In genomic region chr13:96880419-96880818, GRCh38 we compare ENCODE assay signal across 24 cellular contexts.
"Had no signal": no experiment of that assay in that cellular context is flagged by ENCODE, and none has a peak within 500 bp of the region (broad histone marks: within the 10 kb centered on the region; RNA-seq: fewer than 3 reads in every experiment).

No MANE protein-coding gene starts in this region.

- H3K27ac ChIP-seq: stomach, suprapubic skin, testis, thoracic aorta, thyroid gland, tibial artery, tibial nerve, transverse colon, upper lobe of left lung, upper lobe of right lung, uterus, vagina had no signal

- H3K36me3 ChIP-seq: stomach, suprapubic skin, thoracic aorta, thyroid gland, tibial artery, tibial nerve, transverse colon, upper lobe of left lung, upper lobe of right lung, uterus, vagina had no signal

- DNase-seq: stimulated activated CD4-positive, alpha-beta T cell treated with anti-CD3 and anti-CD28 coated beads, Interleukin-2, amount 100 ng/mL, for 48 hours; stimulated activated CD4-positive, alpha-beta T cell treated with anti-CD3 and anti-CD28 coated beads, Interleukin-4, amount 100 ng/mL, for 1 hour; stimulated activated CD4-positive, alpha-beta T cell treated with anti-CD3 and anti-CD28 coated beads, Interleukin-4, amount 100 ng/mL, for 24 hours; stimulated activated CD4-positive, alpha-beta T cell treated with anti-CD3 and anti-CD28 coated beads, Interleukin-4, amount 100 ng/mL, for 4 hours; stimulated activated CD8-positive, alpha-beta memory T cell treated with anti-CD3 and anti-CD28 coated beads, Interleukin-4, amount 100 ng/mL, for 48 hours; stimulated activated naive B cell treated with anti-CD40 and anti-IgM and Interleukin-4, amounts not matched to agents 10 μg/mL and 1 μg/mL and 100 μg/mL, for 72 hours; stimulated activated naive CD4-positive, alpha-beta T cell; stimulated activated naive CD4-positive, alpha-beta T cell treated with Interleukin-2 at 50 U/mL for 16 hours; stimulated activated naive CD8-positive, alpha-beta T cell treated with anti-CD3 and anti-CD28 coated beads, Interleukin-15, amount 100 ng/mL, for 72 hours; stimulated activated naive CD8-positive, alpha-beta T cell treated with anti-CD3 and anti-CD28 coated beads, Interleukin-15, Interleukin-2, amounts not matched to agents 100 U/mL and 50 U/mL, for 24 hours; stomach; substantia nigra; testis; thyroid gland; tibial artery; transverse colon; trophoblast cell; upper lobe of left lung; upper lobe of right lung; uterus had no signal

- H3K9me3 ChIP-seq: stomach, suprapubic skin, testis, thoracic aorta, thyroid gland, tibial artery, tibial nerve, transverse colon, upper lobe of left lung, upper lobe of right lung, uterus, vagina had no signal

- H3K27me3 ChIP-seq: stomach, suprapubic skin, testis, thyroid gland, tibial artery, tibial nerve, transverse colon, upper lobe of left lung, upper lobe of right lung, uterus, vagina had no signal

- H3K4me3 ChIP-seq: stomach, suprapubic skin, testis, thoracic aorta, thyroid gland, tibial artery, tibial nerve, transverse colon, upper lobe of left lung, upper lobe of right lung, uterus, vagina had no signal
